In the genomic region with DNA sequence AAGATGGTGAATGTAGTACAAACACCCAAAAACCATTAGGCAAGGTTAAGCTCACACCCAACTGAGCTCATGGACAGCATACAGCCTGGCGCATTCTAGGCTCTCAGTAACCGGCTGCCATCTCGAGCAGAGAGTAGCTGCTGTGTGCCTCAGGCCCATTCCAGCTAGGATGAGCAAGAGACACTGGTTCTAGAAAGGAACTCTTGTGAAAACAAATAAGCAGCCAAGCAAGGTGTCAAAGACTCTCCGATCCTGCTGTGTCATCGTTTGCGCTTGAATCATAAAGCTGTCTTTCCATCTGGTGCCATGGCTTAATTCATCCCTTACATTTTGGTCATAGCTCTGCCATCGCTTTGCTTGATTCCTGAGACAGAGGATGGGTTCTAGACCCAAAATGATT, we compare ENCODE assay signal across 20 cellular contexts.
"Had no signal": no experiment of that assay in that cellular context is flagged by ENCODE, and none has a peak within 500 bp of the region (broad histone marks: within the 10 kb centered on the region; RNA-seq: fewer than 3 reads in every experiment).

No MANE protein-coding gene starts in this region.

- H3K27ac ChIP-seq: brain microvascular endothelial cell, dorsolateral prefrontal cortex, epithelial cell of prostate, left lung, uterus had no signal

- H3K9me3 ChIP-seq: uterus had no signal

- H3K27me3 ChIP-seq: brain microvascular endothelial cell, uterus had no signal

- FAIRE-seq: colon had no signal

- H3K36me3 ChIP-seq: brain microvascular endothelial cell, left lung, uterus had no signal

- H3K4me3 ChIP-seq: dorsolateral prefrontal cortex, left lung, uterus had no signal

- DNase-seq: activated CD4-positive, alpha-beta T cell treated with anti-CD3 and anti-CD28 coated beads, Interleukin-2, amount 10 ng/mL, durations not matched to agents 24 days and 14 days; activated CD8-positive, alpha-beta T cell treated with anti-CD3 and anti-CD28 coated beads, Interleukin-2, amount 10 ng/mL, durations not matched to agents 7 days and 5 days; activated naive CD4-positive, alpha-beta T cell treated with anti-CD3 and anti-CD28 coated beads for 36 hours; activated naive CD8-positive, alpha-beta T cell treated with anti-CD3 and anti-CD28 coated beads, Interleukin-2, amount 50 U/mL, for 24 hours; activated T-cell treated with anti-CD3 and anti-CD28 coated beads, Interleukin-2, amount 50 U/mL, for 24 hours; brain microvascular endothelial cell; central memory CD4-positive, alpha-beta T cell; foreskin melanocyte; glutamatergic neuron; hypothalamus; left lung; nephron progenitor cell; nucleus accumbens; retina; stimulated activated naive B cell treated with anti-CD40 and anti-IgM and Interleukin-4, amounts not matched to agents 10 μg/mL and 1 μg/mL and 100 μg/mL, for 72 hours; T1000; uterus had no signal

- H3K4me1 ChIP-seq: left lung, uterus had no signal
